ENCODE assay signal across 16 cellular contexts in the genomic region with DNA sequence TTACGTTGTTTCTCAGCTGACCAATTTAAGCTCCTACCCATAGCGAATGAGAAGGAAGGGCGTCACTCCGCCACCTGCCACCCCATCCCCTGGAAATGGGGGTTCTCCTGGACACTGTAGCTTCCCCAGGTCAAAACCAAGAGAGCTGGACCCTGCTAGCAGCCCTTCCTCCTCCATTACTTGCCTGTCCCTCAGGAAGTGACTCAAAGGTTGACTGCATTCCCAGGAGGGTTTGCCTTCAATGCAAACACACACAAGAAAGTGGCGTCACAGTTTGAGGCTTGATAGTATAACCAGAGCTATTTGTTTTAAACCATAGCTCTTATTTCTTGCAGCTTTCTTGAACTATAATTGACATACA.
A peak's percentile ranks its signal among the peaks of the same experiment; 100 is the strongest.
DNase-seq lines count a peak whose midpoint lies in the region; ATAC-seq lines count a peak whose summit lies in the region.
"Had no signal": no experiment of that assay in that cellular context is flagged by ENCODE, and none has a peak within 500 bp of the region (broad histone marks: within the 10 kb centered on the region; RNA-seq: fewer than 3 reads in every experiment).

No MANE protein-coding gene starts in this region.

- no peaks in the 10 kb centered on the region for H3K36me3 ChIP-seq in SJCRH30
- H3K36me3 ChIP-seq: lower lobe of right lung, ovary had no signal

- H3K27ac ChIP-seq in SJCRH30, result peak overlapping the region; percentile 96
- H3K27ac ChIP-seq: hepatocyte, lower lobe of right lung, ovary had no signal

- DNase-seq in 8988T (peak; percentile 34), H4 (ENCODE audit: low spot score) (peak; percentile 85), SJCRH30 (peak; percentile 65 to 75), hepatic stellate cell (ENCODE audit: low spot score) (peak; percentile 34)
- DNase-seq in activated CD8-positive, alpha-beta memory T cell treated with anti-CD3 and anti-CD28 coated beads for 24 hours, result no peak
- DNase-seq: activated CD4-positive, alpha-beta T cell treated with anti-CD3 and anti-CD28 coated beads, Interleukin-2, amount 50 U/mL, for 4 hours; activated effector memory CD4-positive, alpha-beta T cell treated with Interleukin-2 at 50 U/mL for 16 hours; caudate nucleus; H7; lower lobe of right lung; NCI-H1048; ovary had no signal

- no peaks in the 10 kb centered on the region for H3K27me3 ChIP-seq in SJCRH30
- H3K27me3 ChIP-seq: hepatocyte, ovary had no signal

- H3K4me3 ChIP-seq in SJCRH30, result peak overlapping the region; percentile 51
- H3K4me3 ChIP-seq: hepatocyte, lower lobe of right lung, ovary had no signal

- ATAC-seq in GM18861 (IDR thresholded peaks at IDR 0.05; ENCODE audit: unreplicated experiment) (no peak), HG03280 (IDR thresholded peaks at IDR 0.05; ENCODE audit: unreplicated experiment) (no peak), HG02798 (IDR thresholded peaks at IDR 0.05; ENCODE audit: poor library complexity, unreplicated experiment) (no peak)
- ATAC-seq: lower lobe of right lung had no signal

- no peaks in the 10 kb centered on the region for H3K9me3 ChIP-seq in SJCRH30 (replicated peaks)
- H3K9me3 ChIP-seq: lower lobe of right lung, ovary had no signal

- H3K4me1 ChIP-seq in SJCRH30, result peaks cover 34% of the 10 kb centered on the region
- H3K4me1 ChIP-seq: lower lobe of right lung had no signal
